ENCODE assay signal across 15 cellular contexts in genomic region chr3:61594144-61594977, GRCh38. TPM values are rescaled to one million over a fixed set of nuclear protein-coding genes. Genes with fewer than 3 reads are reported as not detected.
DNase-seq lines count a peak whose midpoint lies in the region; ATAC-seq, FAIRE-seq and TF ChIP-seq lines count a peak whose summit lies in the region.
"Had no signal": no experiment of that assay in that cellular context is flagged by ENCODE, and none has a peak within 500 bp of the region (broad histone marks: within the 10 kb centered on the region; RNA-seq: fewer than 3 reads in every experiment).

No MANE protein-coding gene starts in this region.

- FAIRE-seq in bronchial epithelial cell (lab: Jason Lieb, UNC): no peak
- FAIRE-seq: A549 had no signal

- H3K27me3 ChIP-seq in bronchial epithelial cell (ENCODE audit: control insufficient read depth, insufficient read depth, low read length) (no peaks in the 10 kb centered on the region), rectal smooth muscle tissue (ENCODE audit: control insufficient read depth, insufficient read depth, low read length) (no peaks in the 10 kb centered on the region)
- H3K27me3 ChIP-seq: right lobe of liver, SJSA1 had no signal

- peaks cover 7% of the 10 kb centered on the region for H3K4me1 ChIP-seq in rectal smooth muscle tissue (ENCODE audit: control insufficient read depth, insufficient read depth, low read length)
- H3K4me1 ChIP-seq: A549, right lobe of liver had no signal

- H3K36me3 ChIP-seq in bronchial epithelial cell (ENCODE audit: control insufficient read depth, insufficient read depth, low read length) (no peaks in the 10 kb centered on the region), rectal smooth muscle tissue (ENCODE audit: control insufficient read depth, insufficient read depth, low read length) (no peaks in the 10 kb centered on the region)
- H3K36me3 ChIP-seq: right lobe of liver, SJSA1 had no signal

- peak overlapping the region; percentile 27 for H3K27ac ChIP-seq in rectal smooth muscle tissue (ENCODE audit: low read depth, low read length)
- H3K27ac ChIP-seq: A549, right lobe of liver, SJSA1 had no signal

- ATAC-seq in left cardiac atrium: peak; percentile 62 to 74
- no peak for ATAC-seq in GM19324 (IDR thresholded peaks at IDR 0.05; ENCODE audit: low FRiP score, unreplicated experiment)
- ATAC-seq: A549; activated CD8-positive, alpha-beta T cell treated with anti-CD3 and anti-CD28 coated beads for 36 hours; naive thymus-derived CD8-positive, alpha-beta T cell had no signal

- H3K4me3 ChIP-seq in AG10803 (ENCODE audit: low read length): peak overlapping the region; percentile 37
- H3K4me3 ChIP-seq in bronchial epithelial cell (ENCODE audit: low read depth, low read length): peak overlapping the region; percentile 5
- H3K4me3 ChIP-seq in rectal smooth muscle tissue (ENCODE audit: low read length): no peak overlapping the region
- H3K4me3 ChIP-seq: A549, right lobe of liver, SJSA1 had no signal

- TF ChIP-seq CTCF in AG10803 (conservative IDR thresholded peaks at IDR 0.05; ENCODE audit: low read length) (no peak), bronchial epithelial cell (IDR thresholded peaks at IDR 0.05; ENCODE audit: insufficient read depth, low read length, severe bottlenecking) (no peak)

- DNase-seq in AG10803 (ENCODE audit: low read depth): no peak
- peak; percentile 66 for DNase-seq in bronchial epithelial cell (ENCODE audit: low read depth)
- DNase-seq in left cardiac atrium: no peak
- DNase-seq in posterior vena cava (ENCODE audit: low spot score): no peak
- DNase-seq in NCI-H526 (lab: John Stamatoyannopoulos, UW): no peak
- DNase-seq in KBM-7: no peak
- DNase-seq: activated CD8-positive, alpha-beta T cell treated with anti-CD3 and anti-CD28 coated beads for 36 hours; naive thymus-derived CD8-positive, alpha-beta T cell; NCI-H1105 treated with DMSO at 0.1 percent for 48 hours; right lobe of liver; stimulated activated naive CD4-positive, alpha-beta T cell treated with Interleukin-2 at 50 U/mL for 16 hours had no signal

- intact Hi-C loops in left cardiac atrium (cut with DNase I) (no loop called here), posterior vena cava (cut with DNase I) (no loop called here)

- no peak overlapping the region for H3K9ac ChIP-seq in rectal smooth muscle tissue (ENCODE audit: low read length)

- in situ Hi-C loops in KBM-7 (cut with MboI; ENCODE audit: low pct_unique_long_range_greater_than_20kb, low sequenced_read_pairs): no loop called here

RNA-seq across cellular contexts. Expression of gene PTPRG, which starts 33.0 kb away (rescaled TPM):
- total RNA-seq in bronchial epithelial cell: 9.6 and 11.1 TPM in 2 replicates
- total RNA-seq in left cardiac atrium: 10 to 100 TPM; 37.6 to 46.9 TPM
- 10 to 100 TPM; 80.4 to 98.0 TPM for total RNA-seq in posterior vena cava
- total RNA-seq: activated CD8-positive, alpha-beta T cell treated with anti-CD3 and anti-CD28 coated beads for 36 hours; naive thymus-derived CD8-positive, alpha-beta T cell had no signal
